In genomic region chr6:901696-902455, GRCh38 we compare ENCODE assay signal across 1 cellular context.
TF ChIP-seq lines count a peak whose summit lies in the region.

No MANE protein-coding gene starts in this region.

TF ChIP-seq in HepG2, 621 proteins besides CTCF, POLR2A, EP300 and RAD21 (continued from another document):
- TF ChIP-seq SNAPC2 (CRISPR knock-in tag; IDR thresholded peaks at IDR 0.05), result no peak
- peak; percentile 21; the same call in 1 of the 2 replicates for TF ChIP-seq TFAP4 (IDR thresholded peaks at IDR 0.05; ENCODE audit: borderline replicate concordance, low read depth)
- TF ChIP-seq ZNF878 (CRISPR knock-in tag; IDR thresholded peaks at IDR 0.05), result no peak
- TF ChIP-seq TSC22D2 (CRISPR knock-in tag; IDR thresholded peaks at IDR 0.05; ENCODE audit: borderline replicate concordance), result no peak
- no peak for TF ChIP-seq ZNF367 (CRISPR knock-in tag; IDR thresholded peaks at IDR 0.05; ENCODE audit: borderline replicate concordance)
- no peak for TF ChIP-seq ZNF775 (CRISPR knock-in tag; IDR thresholded peaks at IDR 0.05; ENCODE audit: borderline replicate concordance)
- TF ChIP-seq ZMAT3 (CRISPR knock-in tag; conservative IDR thresholded peaks at IDR 0.05), result no peak
- TF ChIP-seq HDAC2 (CRISPR knock-in tag; IDR thresholded peaks at IDR 0.05), result no peak
- no peak for TF ChIP-seq ZUFSP (CRISPR knock-in tag; IDR thresholded peaks at IDR 0.05; ENCODE audit: borderline replicate concordance)
